In genomic region chr20:49979030-49979832, GRCh38 we compare ENCODE assay signal across 8 cellular contexts. TPM values are rescaled to one million over a fixed set of nuclear protein-coding genes. Genes with fewer than 3 reads are reported as not detected.
DNase-seq lines count a peak whose midpoint lies in the region; ATAC-seq and TF ChIP-seq lines count a peak whose summit lies in the region.

No MANE protein-coding gene starts in this region.

- H3K27ac ChIP-seq in H9 (ENCODE audit: insufficient read length, low read depth, low read length) (no peak overlapping the region), OCI-LY7 (ENCODE audit: low read depth, low read length, poor library complexity, severe bottlenecking) (no peak overlapping the region), foreskin keratinocyte (no peak overlapping the region), testis (no peak overlapping the region)

- H3K9me2 ChIP-seq in OCI-LY7 (ENCODE audit: insufficient read depth, low read length), result no peaks in the 10 kb centered on the region

- H3K4me3 ChIP-seq in OCI-LY7 (ENCODE audit: low read depth, low read length, poor library complexity, severe bottlenecking), result peak overlapping the region; percentile 35
- peak overlapping the region in 1 of 2 donors; percentile 11 for H3K4me3 ChIP-seq in testis

- TF ChIP-seq CTCF in H9 (conservative IDR thresholded peaks at IDR 0.05) (peak; percentile 100), OCI-LY7 (conservative IDR thresholded peaks at IDR 0.05; ENCODE audit: low read length) (peak; percentile 100), foreskin keratinocyte (conservative IDR thresholded peaks at IDR 0.05) (peak; percentile 96), testis (IDR thresholded peaks at IDR 0.05) (peak; percentile 98 to 100 (median 99))

- peak; percentile 84 for DNase-seq in AG20443 (ENCODE audit: low spot score)
- DNase-seq in H9, result peak; percentile 86
- peak; percentile 69 for DNase-seq in OCI-LY7 (ENCODE audit: low spot score)
- DNase-seq in activated T-helper 1 cell treated with Interleukin-2 at 50 U/mL for 16 hours (ENCODE audit: low read depth), result peak; percentile 53
- DNase-seq in foreskin keratinocyte, result no peak
- peak; percentile 5 for DNase-seq in occipital lobe (lab: John Stamatoyannopoulos, UW)
- DNase-seq in testis, result peak; percentile 41

- H3K9me3 Mint-ChIP-seq in H9, result peaks cover 0 to 2% of the 10 kb centered on the region in 2 experiments; a peak in 1 of 5 replicates

- no peak overlapping the region for H3K56ac ChIP-seq in H9 (ENCODE audit: insufficient read length, low read depth, low read length)

- H2AFZ ChIP-seq in H9 (ENCODE audit: low read length), result no peak overlapping the region
- H2AFZ ChIP-seq in OCI-LY7 (ENCODE audit: low read length), result peak overlapping the region; percentile 81

- H2AK5ac ChIP-seq in H9 (ENCODE audit: insufficient read length, low read length), result no peak overlapping the region

- no peak overlapping the region for H2BK15ac ChIP-seq in H9 (ENCODE audit: low read depth, low read length)

- H2BK12ac ChIP-seq in H9 (ENCODE audit: insufficient read length, low read depth, low read length), result no peak overlapping the region

- H3K4me1 Mint-ChIP-seq in H9, result peaks cover 45 to 55% of the 10 kb centered on the region in 2 experiments

- H3T11ph ChIP-seq in H9 (ENCODE audit: low read length), result no peak overlapping the region

- H3K23me2 ChIP-seq in H9 (ENCODE audit: insufficient read length, low read depth, low read length, poor library complexity, severe bottlenecking), result peaks cover 15% of the 10 kb centered on the region

- WGBS in H9 (ENCODE audit: extremely low coverage, insufficient read length, low lambda C conversion rate), result no CpG with 5 or more reads among the region's 37 CpGs
- 20 to 40% methylated on average over 10 to 33 of the region's 37 CpGs for WGBS in testis, 2 donors

- no TSS peak for BruUV-seq in OCI-LY7 (replicated peaks; lab: Mats Ljungman, UMichigan)

- H3K79me1 ChIP-seq in H9 (ENCODE audit: insufficient read depth, low read depth, low read length, poor library complexity, severe bottlenecking), result no peaks in the 10 kb centered on the region

- H4K8ac ChIP-seq in H9 (replicated peaks; ENCODE audit: insufficient read length, low read depth, low read length), result no peak overlapping the region

- no peak overlapping the region for H2BK5ac ChIP-seq in H9 (ENCODE audit: insufficient read length, low read length)

- POLR2A ChIA-PET in OCI-LY7 (lab: Charles Lee), result interaction anchor here (0.7 to 1.1 kb wide), 3 partner anchors 9 to 137 kb away, joined by 3 to 4 read pairs (median 3); no protein-coding TSS in a partner anchor

- peaks cover 0 to 7% (median 2%) of the 10 kb centered on the region in 3 experiments; a peak in 4 of 7 replicates for H3K36me3 Mint-ChIP-seq in H9 (ENCODE audit: insufficient read depth in 1 of 3, low read depth in 3 of 3)

- no peak overlapping the region for H3K9ac ChIP-seq in H9 (ENCODE audit: extremely low read depth, insufficient read length, low read length)

- peaks cover 39% of the 10 kb centered on the region for H3K27me3 Mint-ChIP-seq in H9 (ENCODE audit: low read depth)

- H2BK120ac ChIP-seq in H9 (ENCODE audit: low read depth, low read length, poor library complexity, severe bottlenecking), result no peak overlapping the region

- no peak overlapping the region for H2BK20ac ChIP-seq in H9 (ENCODE audit: low read depth, low read length, poor library complexity, severe bottlenecking)

- H3K4ac ChIP-seq in H9 (ENCODE audit: low read depth, low read length), result no peak overlapping the region

- no peak overlapping the region for H4K5ac ChIP-seq in H9 (ENCODE audit: insufficient read length, low read depth, low read length)

- no peaks in the 10 kb centered on the region for H3K79me2 ChIP-seq in H9 (ENCODE audit: insufficient read depth, low read length)
- no peaks in the 10 kb centered on the region for H3K79me2 ChIP-seq in OCI-LY7 (ENCODE audit: insufficient read depth, low read depth, low read length)

- peaks cover 4% of the 10 kb centered on the region for H3K4me1 ChIP-seq in H9 (ENCODE audit: insufficient read depth, low read length)
- peaks cover 44% of the 10 kb centered on the region for H3K4me1 ChIP-seq in OCI-LY7 (ENCODE audit: insufficient read depth, low read length, poor library complexity, severe bottlenecking)
- no peaks in the 10 kb centered on the region for H3K4me1 ChIP-seq in foreskin keratinocyte
- peaks cover 14% of the 10 kb centered on the region for H3K4me1 ChIP-seq in testis

- no peak overlapping the region for H3K18ac ChIP-seq in H9 (ENCODE audit: insufficient read length, low read depth, low read length)

- TF ChIP-seq POLR2A in testis (IDR thresholded peaks at IDR 0.05), result no peak

- no peak overlapping the region for H4K91ac ChIP-seq in H9 (ENCODE audit: insufficient read length, low read depth, low read length)

- no peaks in the 10 kb centered on the region for H4K20me1 ChIP-seq in H9 (ENCODE audit: control insufficient read depth, insufficient read depth, insufficient read length)
- H4K20me1 ChIP-seq in OCI-LY7 (ENCODE audit: insufficient read depth, low read length), result no peaks in the 10 kb centered on the region

- H3K4me2 ChIP-seq in H9 (ENCODE audit: insufficient read depth, insufficient read length, low read length) (peak overlapping the region; percentile 0), OCI-LY7 (ENCODE audit: low read length) (peak overlapping the region; percentile 69)

- ATAC-seq in foreskin keratinocyte, result peak; percentile 41
- no peak for ATAC-seq in GM18870 (IDR thresholded peaks at IDR 0.05; ENCODE audit: unreplicated experiment)

- H3K27ac Mint-ChIP-seq in H9, result no peak overlapping the region

- H3K36me3 ChIP-seq in OCI-LY7 (ENCODE audit: insufficient read depth, low read length) (no peaks in the 10 kb centered on the region), testis (ENCODE audit: low read depth, missing control alignments) (no peaks in the 10 kb centered on the region)

- H3K9me3 ChIP-seq in H9 (ENCODE audit: control insufficient read depth, low read depth, low read length) (no peaks in the 10 kb centered on the region), OCI-LY7 (ENCODE audit: low read length) (no peaks in the 10 kb centered on the region), testis (no peaks in the 10 kb centered on the region)

- H3K23ac ChIP-seq in H9 (ENCODE audit: insufficient read length, low read depth, low read length), result no peak overlapping the region

- intact Hi-C loops in OCI-LY7 (cut with micrococcal nuclease; ENCODE audit: unreplicated experiment) (loop anchor here (1.0 kb wide), 5 partner anchors 46 to 200 kb away; no protein-coding TSS in a partner anchor), testis (cut with DNase I; ENCODE audit: low total_unique reads) (no loop called here)

- H3K14ac ChIP-seq in H9 (ENCODE audit: insufficient read depth, low read length), result peak overlapping the region; percentile 77; the same call in 1 of the 2 replicates

- peaks cover 2% of the 10 kb centered on the region; the same call in 1 of the 2 replicates for H3K27me3 ChIP-seq in H9 (ENCODE audit: insufficient read depth, low read length)
- H3K27me3 ChIP-seq in foreskin keratinocyte, result peaks cover 48% of the 10 kb centered on the region
- no peaks in the 10 kb centered on the region for H3K27me3 ChIP-seq in testis

- CTCF ChIA-PET in OCI-LY7 (lab: Charles Lee; ENCODE audit: unreplicated experiment), result interaction anchor here (0.9 to 2.0 kb wide), 4 partner anchors 33 to 92 kb away, joined by 3 to 22 read pairs (median 4); no protein-coding TSS in a partner anchor

- H3K4me3 Mint-ChIP-seq in H9, result peak overlapping the region; percentile 52 to 69; a peak in 4 of 5 replicates

RNA-seq across cellular contexts. Expression of gene SNAI1, which starts 3.5 kb away (rescaled TPM):
- total RNA-seq in H9 (2021) (6.4 and 7.0 TPM in 2 replicates), OCI-LY7 (2022) (1.6 and 1.8 TPM in 2 replicates), foreskin keratinocyte (0.04 TPM in 1 of 2 replicates, not detected in the other), occipital lobe (not detected), testis (1 to 10 TPM; 7.0 to 7.6 TPM)
- 1.0 and 3.6 TPM in 2 replicates for total RNA-seq in OCI-LY7 (2014; rRNA removed; shearing (Covaris generic))
- polyA plus RNA-seq in foreskin keratinocyte (0.04 TPM in 1 of 2 replicates, not detected in the other), testis (ENCODE audit: insufficient read depth, low read depth, low replicate concordance) (4.0 TPM)

RNA-seq across cellular contexts. Expression of gene RNF114, which starts 43.0 kb away (rescaled TPM):
- total RNA-seq in H9 (2021), result 73.4 and 75.5 TPM in 2 replicates
- 48.4 and 51.9 TPM in 2 replicates for total RNA-seq in OCI-LY7 (2014; rRNA removed; shearing (Covaris generic))
- total RNA-seq in OCI-LY7 (2022), result 62.4 and 64.6 TPM in 2 replicates
- total RNA-seq in foreskin keratinocyte, result 44.1 and 50.9 TPM in 2 replicates
- 54.6 and 57.7 TPM in 2 replicates for polyA plus RNA-seq in foreskin keratinocyte
- 38.7 TPM for total RNA-seq in occipital lobe
- 100 to 1,000 TPM; 472 to 531 TPM for total RNA-seq in testis
- 479 TPM for polyA plus RNA-seq in testis (ENCODE audit: insufficient read depth, low read depth, low replicate concordance)

Comparison
In these comparisons a context has a peak if more than half of its experiments do, and no peak if none do; other contexts are left out.
1. DNase-seq: peak in AG20443 (single experiment), H9 (single experiment), OCI-LY7 (single experiment), activated T-helper 1 cell treated with Interleukin-2 at 50 U/mL for 16 hours (single experiment), occipital lobe (single experiment) and testis (single experiment); none in foreskin keratinocyte (0 of 2).
2. Peak in every context shown above with its lines, with median percentiles within 50 percentile points of each other: CTCF ChIP-seq.